ENCODE assay signal across 1 cellular context in the genomic region with DNA sequence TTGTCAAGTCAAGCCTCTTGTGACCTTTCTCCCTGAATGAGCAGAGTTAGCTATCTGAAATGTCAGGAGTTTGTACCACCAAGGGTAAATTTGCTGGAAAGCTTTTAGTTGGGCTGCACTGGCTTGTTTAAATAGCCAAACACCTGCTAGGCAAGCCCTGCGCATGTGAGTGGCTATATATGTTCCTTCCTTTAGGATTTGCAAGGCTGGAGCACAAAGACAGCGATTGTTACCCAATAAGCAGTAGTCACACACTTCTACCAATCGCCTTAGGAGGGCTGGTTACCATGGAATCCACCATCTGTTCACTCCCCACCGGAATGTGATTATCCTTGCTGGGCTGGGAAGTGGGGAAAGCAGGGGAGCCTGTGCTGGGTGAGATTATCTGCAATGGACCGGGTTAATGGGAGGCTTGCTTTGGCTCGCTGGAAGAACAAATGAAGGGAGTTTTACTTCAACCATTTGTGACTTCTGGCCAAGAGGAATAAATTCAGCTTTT.
TF ChIP-seq lines count a peak whose summit lies in the region.

No MANE protein-coding gene starts in this region.

TF ChIP-seq in HepG2, 621 proteins besides CTCF, POLR2A, EP300 and RAD21 (continued from another document and continues in another):
- TF ChIP-seq SETDB1 (CRISPR knock-in tag; IDR thresholded peaks at IDR 0.05; ENCODE audit: borderline replicate concordance): no peak
- TF ChIP-seq ZSCAN22 (CRISPR knock-in tag; IDR thresholded peaks at IDR 0.05): no peak
- TF ChIP-seq ZNF660 (CRISPR knock-in tag; IDR thresholded peaks at IDR 0.05; ENCODE audit: borderline replicate concordance, low read depth): no peak
- TF ChIP-seq ETV5 (CRISPR knock-in tag; IDR thresholded peaks at IDR 0.05; ENCODE audit: borderline replicate concordance): peak; percentile 16; the same call in 1 of the 2 replicates
- peak; percentile 72; the same call in 1 of the 2 replicates for TF ChIP-seq NR2F2 (IDR thresholded peaks at IDR 0.05; ENCODE audit: borderline replicate concordance, low read depth)
- TF ChIP-seq ZMYM3 (CRISPR knock-in tag; IDR thresholded peaks at IDR 0.05): peak; percentile 27; the same call in 1 of the 2 replicates
- no peak for TF ChIP-seq CCAR2 (optimal IDR thresholded peaks at IDR 0.05; ENCODE audit: low read depth, low read length)
- TF ChIP-seq RFX3 (CRISPR knock-in tag; IDR thresholded peaks at IDR 0.05): peak; percentile 63; the same call in 1 of the 2 replicates
- no peak for TF ChIP-seq ZNF234 (CRISPR knock-in tag; conservative IDR thresholded peaks at IDR 0.05)
- TF ChIP-seq, protein P1, sequence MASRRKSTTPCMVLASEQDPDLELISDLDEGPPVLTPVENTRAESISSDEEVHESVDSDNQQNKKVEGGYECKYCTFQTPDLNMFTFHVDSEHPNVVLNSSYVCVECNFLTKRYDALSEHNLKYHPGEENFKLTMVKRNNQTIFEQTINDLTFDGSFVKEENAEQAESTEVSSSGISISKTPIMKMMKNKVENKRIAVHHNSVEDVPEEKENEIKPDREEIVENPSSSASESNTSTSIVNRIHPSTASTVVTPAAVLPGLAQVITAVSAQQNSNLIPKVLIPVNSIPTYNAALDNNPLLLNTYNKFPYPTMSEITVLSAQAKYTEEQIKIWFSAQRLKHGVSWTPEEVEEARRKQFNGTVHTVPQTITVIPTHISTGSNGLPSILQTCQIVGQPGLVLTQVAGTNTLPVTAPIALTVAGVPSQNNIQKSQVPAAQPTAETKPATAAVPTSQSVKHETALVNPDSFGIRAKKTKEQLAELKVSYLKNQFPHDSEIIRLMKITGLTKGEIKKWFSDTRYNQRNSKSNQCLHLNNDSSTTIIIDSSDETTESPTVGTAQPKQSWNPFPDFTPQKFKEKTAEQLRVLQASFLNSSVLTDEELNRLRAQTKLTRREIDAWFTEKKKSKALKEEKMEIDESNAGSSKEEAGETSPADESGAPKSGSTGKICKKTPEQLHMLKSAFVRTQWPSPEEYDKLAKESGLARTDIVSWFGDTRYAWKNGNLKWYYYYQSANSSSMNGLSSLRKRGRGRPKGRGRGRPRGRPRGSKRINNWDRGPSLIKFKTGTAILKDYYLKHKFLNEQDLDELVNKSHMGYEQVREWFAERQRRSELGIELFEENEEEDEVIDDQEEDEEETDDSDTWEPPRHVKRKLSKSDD (CRISPR knock-in tag; IDR thresholded peaks at IDR 0.05; ENCODE audit: low read depth): no peak
- TF ChIP-seq ASH2L (IDR thresholded peaks at IDR 0.05; ENCODE audit: insufficient read length, low read depth, low read length): no peak
- TF ChIP-seq HMGA1 (CRISPR knock-in tag; conservative IDR thresholded peaks at IDR 0.05): no peak
- TF ChIP-seq, protein P2, sequence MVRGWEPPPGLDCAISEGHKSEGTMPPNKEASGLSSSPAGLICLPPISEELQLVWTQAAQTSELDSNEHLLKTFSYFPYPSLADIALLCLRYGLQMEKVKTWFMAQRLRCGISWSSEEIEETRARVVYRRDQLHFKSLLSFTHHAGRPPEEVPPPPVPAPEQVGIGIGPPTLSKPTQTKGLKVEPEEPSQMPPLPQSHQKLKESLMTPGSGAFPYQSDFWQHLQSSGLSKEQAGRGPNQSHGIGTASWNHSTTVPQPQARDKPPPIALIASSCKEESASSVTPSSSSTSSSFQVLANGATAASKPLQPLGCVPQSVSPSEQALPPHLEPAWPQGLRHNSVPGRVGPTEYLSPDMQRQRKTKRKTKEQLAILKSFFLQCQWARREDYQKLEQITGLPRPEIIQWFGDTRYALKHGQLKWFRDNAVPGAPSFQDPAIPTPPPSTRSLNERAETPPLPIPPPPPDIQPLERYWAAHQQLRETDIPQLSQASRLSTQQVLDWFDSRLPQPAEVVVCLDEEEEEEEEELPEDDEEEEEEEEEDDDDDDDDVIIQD (CRISPR knock-in tag; IDR thresholded peaks at IDR 0.05; ENCODE audit: low read depth): peak; percentile 18; the same call in 1 of the 2 replicates
- TF ChIP-seq, protein P3, sequence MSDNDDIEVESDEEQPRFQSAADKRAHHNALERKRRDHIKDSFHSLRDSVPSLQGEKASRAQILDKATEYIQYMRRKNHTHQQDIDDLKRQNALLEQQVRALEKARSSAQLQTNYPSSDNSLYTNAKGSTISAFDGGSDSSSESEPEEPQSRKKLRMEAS (IDR thresholded peaks at IDR 0.05): peak; percentile 56
- no peak for TF ChIP-seq AGO2 (optimal IDR thresholded peaks at IDR 0.05; ENCODE audit: low read depth, low read length)
- TF ChIP-seq NFIC (IDR thresholded peaks at IDR 0.05; ENCODE audit: low read length): no peak
- no peak for TF ChIP-seq ZFP1 (CRISPR knock-in tag; IDR thresholded peaks at IDR 0.05)
- no peak for TF ChIP-seq SOX6 (IDR thresholded peaks at IDR 0.05)
- peak; percentile 80 for TF ChIP-seq SOX6 (CRISPR knock-in tag; IDR thresholded peaks at IDR 0.05)
- TF ChIP-seq, protein P4, sequence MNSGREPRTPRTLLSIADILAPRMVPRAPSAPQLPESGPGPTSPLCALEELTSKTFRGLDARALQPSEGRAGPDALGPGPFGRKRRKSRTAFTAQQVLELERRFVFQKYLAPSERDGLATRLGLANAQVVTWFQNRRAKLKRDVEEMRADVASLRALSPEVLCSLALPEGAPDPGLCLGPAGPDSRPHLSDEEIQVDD (CRISPR knock-in tag; IDR thresholded peaks at IDR 0.05; ENCODE audit: borderline replicate concordance): no peak
- TF ChIP-seq ZNF121 (CRISPR knock-in tag; IDR thresholded peaks at IDR 0.05): peak; percentile 45; the same call in 1 of the 2 replicates
- no peak for TF ChIP-seq TCF7L2 (IDR thresholded peaks at IDR 0.05; ENCODE audit: low read depth, low read length)
- TF ChIP-seq, protein P5, sequence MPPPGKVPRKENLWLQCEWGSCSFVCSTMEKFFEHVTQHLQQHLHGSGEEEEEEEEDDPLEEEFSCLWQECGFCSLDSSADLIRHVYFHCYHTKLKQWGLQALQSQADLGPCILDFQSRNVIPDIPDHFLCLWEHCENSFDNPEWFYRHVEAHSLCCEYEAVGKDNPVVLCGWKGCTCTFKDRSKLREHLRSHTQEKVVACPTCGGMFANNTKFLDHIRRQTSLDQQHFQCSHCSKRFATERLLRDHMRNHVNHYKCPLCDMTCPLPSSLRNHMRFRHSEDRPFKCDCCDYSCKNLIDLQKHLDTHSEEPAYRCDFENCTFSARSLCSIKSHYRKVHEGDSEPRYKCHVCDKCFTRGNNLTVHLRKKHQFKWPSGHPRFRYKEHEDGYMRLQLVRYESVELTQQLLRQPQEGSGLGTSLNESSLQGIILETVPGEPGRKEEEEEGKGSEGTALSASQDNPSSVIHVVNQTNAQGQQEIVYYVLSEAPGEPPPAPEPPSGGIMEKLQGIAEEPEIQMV (CRISPR knock-in tag; IDR thresholded peaks at IDR 0.05; ENCODE audit: low read depth): no peak
- TF ChIP-seq ZNF549 (CRISPR knock-in tag; IDR thresholded peaks at IDR 0.05): no peak
- no peak for TF ChIP-seq SYNCRIP (IDR thresholded peaks at IDR 0.05; ENCODE audit: insufficient read depth, low read depth, low read length)
- no peak for TF ChIP-seq ZFYVE20 (CRISPR knock-in tag; IDR thresholded peaks at IDR 0.05; ENCODE audit: borderline replicate concordance, low read depth)
- TF ChIP-seq FIP1L1 (IDR thresholded peaks at IDR 0.05; ENCODE audit: borderline replicate concordance, insufficient read depth, low read depth, low read length): no peak
- TF ChIP-seq, protein P6, sequence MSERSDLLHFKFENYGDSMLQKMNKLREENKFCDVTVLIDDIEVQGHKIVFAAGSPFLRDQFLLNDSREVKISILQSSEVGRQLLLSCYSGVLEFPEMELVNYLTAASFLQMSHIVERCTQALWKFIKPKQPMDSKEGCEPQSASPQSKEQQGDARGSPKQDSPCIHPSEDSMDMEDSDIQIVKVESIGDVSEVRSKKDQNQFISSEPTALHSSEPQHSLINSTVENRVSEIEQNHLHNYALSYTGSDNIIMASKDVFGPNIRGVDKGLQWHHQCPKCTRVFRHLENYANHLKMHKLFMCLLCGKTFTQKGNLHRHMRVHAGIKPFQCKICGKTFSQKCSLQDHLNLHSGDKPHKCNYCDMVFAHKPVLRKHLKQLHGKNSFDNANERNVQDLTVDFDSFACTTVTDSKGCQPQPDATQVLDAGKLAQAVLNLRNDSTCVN (CRISPR knock-in tag; IDR thresholded peaks at IDR 0.05; ENCODE audit: borderline replicate concordance): no peak
- TF ChIP-seq GLI4 (CRISPR knock-in tag; IDR thresholded peaks at IDR 0.05; ENCODE audit: borderline replicate concordance): no peak
- TF ChIP-seq CCDC6 (CRISPR knock-in tag; IDR thresholded peaks at IDR 0.05): no peak
- TF ChIP-seq, protein P7, sequence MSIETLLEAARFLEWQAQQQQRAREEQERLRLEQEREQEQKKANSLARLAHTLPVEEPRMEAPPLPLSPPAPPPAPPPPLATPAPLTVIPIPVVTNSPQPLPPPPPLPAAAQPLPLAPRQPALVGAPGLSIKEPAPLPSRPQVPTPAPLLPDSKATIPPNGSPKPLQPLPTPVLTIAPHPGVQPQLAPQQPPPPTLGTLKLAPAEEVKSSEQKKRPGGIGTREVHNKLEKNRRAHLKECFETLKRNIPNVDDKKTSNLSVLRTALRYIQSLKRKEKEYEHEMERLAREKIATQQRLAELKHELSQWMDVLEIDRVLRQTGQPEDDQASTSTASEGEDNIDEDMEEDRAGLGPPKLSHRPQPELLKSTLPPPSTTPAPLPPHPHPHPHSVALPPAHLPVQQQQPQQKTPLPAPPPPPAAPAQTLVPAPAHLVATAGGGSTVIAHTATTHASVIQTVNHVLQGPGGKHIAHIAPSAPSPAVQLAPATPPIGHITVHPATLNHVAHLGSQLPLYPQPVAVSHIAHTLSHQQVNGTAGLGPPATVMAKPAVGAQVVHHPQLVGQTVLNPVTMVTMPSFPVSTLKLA (IDR thresholded peaks at IDR 0.05): 0 out of 2 replicates have a peak, but pooled peaks have one; percentile 12
- TF ChIP-seq ZNF264 (CRISPR knock-in tag; IDR thresholded peaks at IDR 0.05): peak; percentile 55; the same call in 1 of the 2 replicates
- no peak for TF ChIP-seq ZNF709 (CRISPR knock-in tag; IDR thresholded peaks at IDR 0.05)
- TF ChIP-seq MXD4 (CRISPR knock-in tag; IDR thresholded peaks at IDR 0.05): no peak
- no peak for TF ChIP-seq ZNF20 (CRISPR knock-in tag; IDR thresholded peaks at IDR 0.05)
- no peak for TF ChIP-seq EEA1 (CRISPR knock-in tag; IDR thresholded peaks at IDR 0.05; ENCODE audit: borderline replicate concordance)
- TF ChIP-seq, protein P8, sequence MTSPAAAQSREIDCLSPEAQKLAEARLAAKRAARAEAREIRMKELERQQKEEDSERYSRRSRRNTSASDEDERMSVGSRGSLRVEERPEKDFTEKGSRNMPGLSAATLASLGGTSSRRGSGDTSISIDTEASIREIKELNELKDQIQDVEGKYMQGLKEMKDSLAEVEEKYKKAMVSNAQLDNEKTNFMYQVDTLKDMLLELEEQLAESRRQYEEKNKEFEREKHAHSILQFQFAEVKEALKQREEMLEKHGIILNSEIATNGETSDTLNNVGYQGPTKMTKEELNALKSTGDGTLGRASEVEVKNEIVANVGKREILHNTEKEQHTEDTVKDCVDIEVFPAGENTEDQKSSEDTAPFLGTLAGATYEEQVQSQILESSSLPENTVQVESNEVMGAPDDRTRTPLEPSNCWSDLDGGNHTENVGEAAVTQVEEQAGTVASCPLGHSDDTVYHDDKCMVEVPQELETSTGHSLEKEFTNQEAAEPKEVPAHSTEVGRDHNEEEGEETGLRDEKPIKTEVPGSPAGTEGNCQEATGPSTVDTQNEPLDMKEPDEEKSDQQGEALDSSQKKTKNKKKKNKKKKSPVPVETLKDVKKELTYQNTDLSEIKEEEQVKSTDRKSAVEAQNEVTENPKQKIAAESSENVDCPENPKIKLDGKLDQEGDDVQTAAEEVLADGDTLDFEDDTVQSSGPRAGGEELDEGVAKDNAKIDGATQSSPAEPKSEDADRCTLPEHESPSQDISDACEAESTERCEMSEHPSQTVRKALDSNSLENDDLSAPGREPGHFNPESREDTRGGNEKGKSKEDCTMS (CRISPR knock-in tag; conservative IDR thresholded peaks at IDR 0.05): no peak
- no peak for TF ChIP-seq DMAP1 (CRISPR knock-in tag; IDR thresholded peaks at IDR 0.05)
- TF ChIP-seq, protein P9, sequence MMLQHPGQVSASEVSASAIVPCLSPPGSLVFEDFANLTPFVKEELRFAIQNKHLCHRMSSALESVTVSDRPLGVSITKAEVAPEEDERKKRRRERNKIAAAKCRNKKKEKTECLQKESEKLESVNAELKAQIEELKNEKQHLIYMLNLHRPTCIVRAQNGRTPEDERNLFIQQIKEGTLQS (CRISPR knock-in tag; IDR thresholded peaks at IDR 0.05): no peak
- TF ChIP-seq HNRNPLL (IDR thresholded peaks at IDR 0.05; ENCODE audit: low read depth, low read length, poor library complexity, severe bottlenecking): no peak
- TF ChIP-seq, protein P10, sequence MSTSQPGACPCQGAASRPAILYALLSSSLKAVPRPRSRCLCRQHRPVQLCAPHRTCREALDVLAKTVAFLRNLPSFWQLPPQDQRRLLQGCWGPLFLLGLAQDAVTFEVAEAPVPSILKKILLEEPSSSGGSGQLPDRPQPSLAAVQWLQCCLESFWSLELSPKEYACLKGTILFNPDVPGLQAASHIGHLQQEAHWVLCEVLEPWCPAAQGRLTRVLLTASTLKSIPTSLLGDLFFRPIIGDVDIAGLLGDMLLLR (CRISPR knock-in tag; IDR thresholded peaks at IDR 0.05): no peak
- TF ChIP-seq ZNF615 (CRISPR knock-in tag; IDR thresholded peaks at IDR 0.05; ENCODE audit: borderline replicate concordance): no peak
- TF ChIP-seq, protein P11, sequence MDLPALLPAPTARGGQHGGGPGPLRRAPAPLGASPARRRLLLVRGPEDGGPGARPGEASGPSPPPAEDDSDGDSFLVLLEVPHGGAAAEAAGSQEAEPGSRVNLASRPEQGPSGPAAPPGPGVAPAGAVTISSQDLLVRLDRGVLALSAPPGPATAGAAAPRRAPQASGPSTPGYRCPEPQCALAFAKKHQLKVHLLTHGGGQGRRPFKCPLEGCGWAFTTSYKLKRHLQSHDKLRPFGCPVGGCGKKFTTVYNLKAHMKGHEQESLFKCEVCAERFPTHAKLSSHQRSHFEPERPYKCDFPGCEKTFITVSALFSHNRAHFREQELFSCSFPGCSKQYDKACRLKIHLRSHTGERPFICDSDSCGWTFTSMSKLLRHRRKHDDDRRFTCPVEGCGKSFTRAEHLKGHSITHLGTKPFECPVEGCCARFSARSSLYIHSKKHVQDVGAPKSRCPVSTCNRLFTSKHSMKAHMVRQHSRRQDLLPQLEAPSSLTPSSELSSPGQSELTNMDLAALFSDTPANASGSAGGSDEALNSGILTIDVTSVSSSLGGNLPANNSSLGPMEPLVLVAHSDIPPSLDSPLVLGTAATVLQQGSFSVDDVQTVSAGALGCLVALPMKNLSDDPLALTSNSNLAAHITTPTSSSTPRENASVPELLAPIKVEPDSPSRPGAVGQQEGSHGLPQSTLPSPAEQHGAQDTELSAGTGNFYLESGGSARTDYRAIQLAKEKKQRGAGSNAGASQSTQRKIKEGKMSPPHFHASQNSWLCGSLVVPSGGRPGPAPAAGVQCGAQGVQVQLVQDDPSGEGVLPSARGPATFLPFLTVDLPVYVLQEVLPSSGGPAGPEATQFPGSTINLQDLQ (CRISPR knock-in tag; IDR thresholded peaks at IDR 0.05): no peak
- no peak for TF ChIP-seq GTF2F1 (IDR thresholded peaks at IDR 0.05; ENCODE audit: low read length)
- TF ChIP-seq MTF1 (CRISPR knock-in tag; IDR thresholded peaks at IDR 0.05): no peak
- no peak for TF ChIP-seq KLF12 (CRISPR knock-in tag; IDR thresholded peaks at IDR 0.05; ENCODE audit: borderline replicate concordance)
- no peak for TF ChIP-seq FOSL2 (CRISPR knock-in tag; IDR thresholded peaks at IDR 0.05)
